Comparison of ENCODE assay signal across 15 cellular contexts in genomic region chr19:36939153-36939552, GRCh38. TPM values are rescaled to one million over a fixed set of nuclear protein-coding genes. Genes with fewer than 3 reads are reported as not detected.
DNase-seq lines count a peak whose midpoint lies in the region; ATAC-seq, FAIRE-seq and TF ChIP-seq lines count a peak whose summit lies in the region.
"Had no signal": no experiment of that assay in that cellular context is flagged by ENCODE, and none has a peak within 500 bp of the region (broad histone marks: within the 10 kb centered on the region; RNA-seq: fewer than 3 reads in every experiment).

No MANE protein-coding gene starts in this region.

- H2BK5ac ChIP-seq in H1 (ENCODE audit: low read depth, low read length), result no peak overlapping the region

- 0 out of 2 replicates have a peak, but pooled peaks cover 2% of the 10 kb centered on the region for H3K79me2 ChIP-seq in DND-41 (ENCODE audit: insufficient read depth, low read length)
- H3K79me2 ChIP-seq in OCI-LY1 (ENCODE audit: insufficient read depth, low read length), result no peaks in the 10 kb centered on the region
- no peaks in the 10 kb centered on the region for H3K79me2 ChIP-seq in H1 (ENCODE audit: control insufficient read depth in 1 of 2, insufficient read depth in 2 of 2, low read length in 2 of 2)

- in situ Hi-C loops in HAP-1 (cut with MboI; ENCODE audit: low sequenced_read_pairs), result no loop called here

- H4K91ac ChIP-seq in H1 (replicated peaks; ENCODE audit: insufficient read length, low read length), result no peak overlapping the region

- FAIRE-seq in H1 (lab: Jason Lieb, UNC), result no peak
- FAIRE-seq: GM12878 had no signal

- peak; percentile 44 for TF ChIP-seq CTCF in DND-41 (IDR thresholded peaks at IDR 0.05; ENCODE audit: borderline replicate concordance, extremely low read depth, low read length, poor library complexity, severe bottlenecking)
- peak; percentile 48; the same call in 1 of the 2 replicates for TF ChIP-seq CTCF in OCI-LY1 (IDR thresholded peaks at IDR 0.05; ENCODE audit: low read length)
- TF ChIP-seq CTCF in H1 (IDR thresholded peaks at IDR 0.05; ENCODE audit: control extremely low read depth in 1 of 3, insufficient read depth in 1 of 3, low read depth in 1 of 3, low read length in 3 of 3), result peak in 1 of 3 experiments; percentile 10; a peak in 1 of 4 replicates

- no peaks in the 10 kb centered on the region for H3K27me3 ChIP-seq in DND-41 (ENCODE audit: insufficient read depth, low read length, poor library complexity)
- no peaks in the 10 kb centered on the region for H3K27me3 ChIP-seq in OCI-LY1 (ENCODE audit: insufficient read depth, low read length)
- H3K27me3 ChIP-seq in H1 (replicated peaks in 1 of 4; ENCODE audit: control insufficient read depth in 3 of 4, extremely low read depth in 1 of 4, insufficient read depth in 3 of 4, low read length in 3 of 4), result no peaks in the 10 kb centered on the region
- H3K27me3 ChIP-seq in HAP-1 (ENCODE audit: low read depth), result no peaks in the 10 kb centered on the region
- H3K27me3 ChIP-seq: suprapubic skin had no signal

- H2BK15ac ChIP-seq in H1 (ENCODE audit: low read length), result no peak overlapping the region

- no peaks in the 10 kb centered on the region for H3K9me3 ChIP-seq in DND-41 (ENCODE audit: insufficient read depth, low read length, severe bottlenecking)
- H3K9me3 ChIP-seq in OCI-LY1 (ENCODE audit: low read length), result no peaks in the 10 kb centered on the region; the same call in 1 of the 2 replicates
- peaks cover 6 to 34% of the 10 kb centered on the region in 2 experiments for H3K9me3 ChIP-seq in H1 (ENCODE audit: insufficient read depth in 2 of 2, low read depth in 1 of 2, low read length in 1 of 2)
- H3K9me3 ChIP-seq in HAP-1, result 0 out of 2 replicates have a peak, but pooled peaks cover 3% of the 10 kb centered on the region

- H3K4me1 ChIP-seq in DND-41 (ENCODE audit: insufficient read depth, low read length), result no peaks in the 10 kb centered on the region
- H3K4me1 ChIP-seq in OCI-LY1 (ENCODE audit: insufficient read depth, low read length, severe bottlenecking), result no peaks in the 10 kb centered on the region
- no peaks in the 10 kb centered on the region for H3K4me1 ChIP-seq in H1 (replicated peaks in 1 of 4; ENCODE audit: control insufficient read depth in 3 of 4, insufficient read depth in 4 of 4, low read length in 3 of 4)
- H3K4me1 ChIP-seq in HAP-1, result no peaks in the 10 kb centered on the region
- H3K4me1 ChIP-seq: suprapubic skin had no signal

- POLR2A ChIA-PET in H1 (lab: Charles Lee; ENCODE audit: partially characterized antibody), result no interaction called here

- no peak overlapping the region for H3K4me3 ChIP-seq in DND-41 (ENCODE audit: low read depth in 1 of 2, low read length in 2 of 2)
- no peak overlapping the region for H3K4me3 ChIP-seq in OCI-LY1 (ENCODE audit: low read depth, low read length, poor library complexity, severe bottlenecking)
- no peak overlapping the region for H3K4me3 ChIP-seq in H1 (ENCODE audit: extremely low read depth in 1 of 4, insufficient read depth in 2 of 4, low read depth in 3 of 4, low read length in 4 of 4)
- no peak overlapping the region for H3K4me3 ChIP-seq in HAP-1
- H3K4me3 ChIP-seq: GM12878, suprapubic skin had no signal

- H3K56ac ChIP-seq in H1 (replicated peaks; ENCODE audit: insufficient read length, low read depth, low read length), result no peak overlapping the region

- CTCF ChIA-PET in H1 (lab: Charles Lee; ENCODE audit: partially characterized antibody), result no interaction called here

- H3K9me2 ChIP-seq in OCI-LY1 (ENCODE audit: low read depth, low read length), result no peaks in the 10 kb centered on the region

- no peak overlapping the region for H4K5ac ChIP-seq in H1 (ENCODE audit: insufficient read length, low read depth, low read length)

- TF ChIP-seq EP300 in H1 (IDR thresholded peaks at IDR 0.05; ENCODE audit: borderline replicate concordance in 1 of 2, low read depth in 2 of 2, low read length in 2 of 2), result no peak

- no peaks in the 10 kb centered on the region for H3K23me2 ChIP-seq in H1 (ENCODE audit: low read depth, low read length)

- ATAC-seq in DND-41 (ENCODE audit: insufficient read depth, low read depth) (no peak), HG03354 (IDR thresholded peaks at IDR 0.05; ENCODE audit: poor library complexity, severe bottlenecking, unreplicated experiment) (no peak)
- ATAC-seq: activated CD4-positive, alpha-beta T cell treated with anti-CD3 and anti-CD28 coated beads for 36 hours; GM12878; left lobe of liver; naive thymus-derived CD8-positive, alpha-beta T cell had no signal

- no peak for TF ChIP-seq POLR2A in H1 (IDR thresholded peaks at IDR 0.05; ENCODE audit: control extremely low read depth in 1 of 2, low read depth in 2 of 2, low read length in 2 of 2)

- no peak overlapping the region for H2AFZ ChIP-seq in DND-41 (ENCODE audit: low read depth, low read length)
- no peak overlapping the region for H2AFZ ChIP-seq in OCI-LY1 (ENCODE audit: low read length)
- H2AFZ ChIP-seq in H1 (ENCODE audit: low read length), result no peak overlapping the region

- no peak overlapping the region for H3K4ac ChIP-seq in H1 (replicated peaks; ENCODE audit: insufficient read length, low read depth, low read length)

- no peak overlapping the region for H2AK5ac ChIP-seq in H1 (ENCODE audit: low read depth, low read length)

- H3K9ac ChIP-seq in DND-41 (ENCODE audit: low read depth, low read length) (no peak overlapping the region), OCI-LY1 (ENCODE audit: low read length) (no peak overlapping the region), H1 (replicated peaks in 1 of 4; ENCODE audit: extremely low read depth in 1 of 4, low read depth in 3 of 4, low read length in 3 of 4) (no peak overlapping the region)

- no peak overlapping the region for H3K14ac ChIP-seq in H1 (ENCODE audit: insufficient read length)

- H3K36me3 ChIP-seq in DND-41 (ENCODE audit: insufficient read depth, low read length) (peaks cover 63% of the 10 kb centered on the region), OCI-LY1 (ENCODE audit: insufficient read depth, low read length) (no peaks in the 10 kb centered on the region), H1 (ENCODE audit: control insufficient read depth in 2 of 4, insufficient read depth in 4 of 4, low read length in 3 of 4) (peaks cover 0 to 12% (median 5%) of the 10 kb centered on the region in 4 experiments; a peak in 5 of 8 replicates), HAP-1 (replicated peaks) (no peaks in the 10 kb centered on the region)

- H2BK20ac ChIP-seq in H1 (ENCODE audit: low read length), result no peak overlapping the region

- DNase-seq in AG08395 (ENCODE audit: low spot score), result peak; percentile 2
- DNase-seq in DND-41, result no peak
- no peak for DNase-seq in H1 (ENCODE audit: low read depth in 1 of 2, low spot score in 2 of 2)
- DNase-seq in activated effector memory CD4-positive, alpha-beta T cell treated with anti-CD3 and anti-CD28 coated beads, Interleukin-2, amount 50 U/mL, for 16 hours, result no peak
- no peak for DNase-seq in HAP-1 (ENCODE audit: low spot score in 2 of 2)
- no peak for DNase-seq in NOMO-1 (lab: John Stamatoyannopoulos, UW; ENCODE audit: unreplicated experiment in 2 of 2)
- DNase-seq: activated CD4-positive, alpha-beta T cell treated with anti-CD3 and anti-CD28 coated beads for 36 hours; cerebellar nuclear complex; EL; naive thymus-derived CD8-positive, alpha-beta T cell had no signal

- no peak overlapping the region for H3K23ac ChIP-seq in H1 (ENCODE audit: insufficient read length)

- H3K4me2 ChIP-seq in DND-41 (ENCODE audit: insufficient read depth, low read length), result no peak overlapping the region
- no peak overlapping the region for H3K4me2 ChIP-seq in OCI-LY1 (ENCODE audit: low read length)
- no peak overlapping the region for H3K4me2 ChIP-seq in H1 (ENCODE audit: insufficient read depth in 1 of 2, low read depth in 2 of 2, low read length in 2 of 2)

- no peak overlapping the region for H4K8ac ChIP-seq in H1 (ENCODE audit: extremely low read depth, insufficient read depth, low read length)

- no peak overlapping the region for H3K18ac ChIP-seq in H1 (ENCODE audit: extremely low read depth, low read length)

- H2BK120ac ChIP-seq in H1 (replicated peaks; ENCODE audit: low read depth, low read length), result no peak overlapping the region

- peak; percentile 8 to 21; a peak in 2 of 4 replicates for TF ChIP-seq RAD21 in H1 (IDR thresholded peaks at IDR 0.05 in 1 of 2, conservative IDR thresholded peaks at IDR 0.05 in 1 of 2; ENCODE audit: low read depth in 2 of 2, low read length in 2 of 2)

- H3K27ac ChIP-seq in DND-41 (ENCODE audit: low read length) (no peak overlapping the region), OCI-LY1 (ENCODE audit: low read depth, low read length, poor library complexity, severe bottlenecking) (no peak overlapping the region), H1 (ENCODE audit: low read depth, low read length) (no peak overlapping the region)
- H3K27ac ChIP-seq: suprapubic skin had no signal

- H3F3A ChIP-seq in OCI-LY1 (ENCODE audit: insufficient read depth, low read length), result no peaks in the 10 kb centered on the region

- H4K20me1 ChIP-seq in DND-41 (ENCODE audit: insufficient read depth, low read length) (no peaks in the 10 kb centered on the region), OCI-LY1 (ENCODE audit: insufficient read depth, low read length) (no peaks in the 10 kb centered on the region), H1 (replicated peaks in 1 of 2; ENCODE audit: control insufficient read depth in 1 of 2, insufficient read depth in 2 of 2, low read length in 2 of 2) (no peaks in the 10 kb centered on the region)

- H2BK12ac ChIP-seq in H1 (ENCODE audit: low read depth, low read length), result no peak overlapping the region

- H3K79me1 ChIP-seq in H1 (ENCODE audit: low read depth, low read length), result no peaks in the 10 kb centered on the region

RNA-seq across cellular contexts. Expression of gene ZNF568, which starts 23.0 kb away (rescaled TPM):
- 2.4 and 2.7 TPM in 2 replicates for total RNA-seq in H1 (2021; fragmentation: NEBNext Ultra II Directional; extraction: Animal tissue kit (Norgen Biotek cat#: 25700))
- 1.4 and 1.6 TPM in 2 replicates for polyA plus RNA-seq in H1 (2011; rRNA removed)
- polyA plus RNA-seq in H1 (2011; cell fraction: cytosol; rRNA removed), result 1.8 TPM
- polyA plus RNA-seq in H1 (2011; cell fraction: nucleus; rRNA removed), result 2.6 TPM
- 3.6 to 4.3 TPM (median 3.7 TPM) in 4 replicates for polyA plus RNA-seq in H1 (2012, experiment 1 of 2)
- 0.79 TPM for polyA plus RNA-seq in H1 (2012, experiment 2 of 2)
- 3.0 TPM for polyA plus RNA-seq in H1 (2013, experiment 1 of 2)
- 2.7 TPM for polyA plus RNA-seq in H1 (2013, experiment 2 of 2)
- 4.2 and 4.4 TPM in 2 replicates for polyA minus RNA-seq in H1 (2011; rRNA and poly(A)+ RNA removed)
- polyA minus RNA-seq in H1 (2011; cell fraction: cytosol; rRNA and poly(A)+ RNA removed), result 3.3 TPM
- 16.0 TPM for polyA minus RNA-seq in H1 (2011; cell fraction: nucleus; rRNA and poly(A)+ RNA removed)

RNA-seq across cellular contexts. Expression of gene ZNF829, which starts 23.1 kb away (rescaled TPM):
- 2.3 and 3.3 TPM in 2 replicates for total RNA-seq in H1 (2021; fragmentation: NEBNext Ultra II Directional; extraction: Animal tissue kit (Norgen Biotek cat#: 25700))
- polyA plus RNA-seq in H1 (2011; rRNA removed), result 0.97 and 1.3 TPM in 2 replicates
- polyA plus RNA-seq in H1 (2011; cell fraction: cytosol; rRNA removed), result 1.4 TPM
- polyA plus RNA-seq in H1 (2011; cell fraction: nucleus; rRNA removed), result 1.6 TPM
- polyA plus RNA-seq in H1 (2012, experiment 1 of 2), result 1.5 to 3.0 TPM (median 2.2 TPM) in 4 replicates
- 0.10 TPM for polyA plus RNA-seq in H1 (2012, experiment 2 of 2)
- 6.3 TPM for polyA plus RNA-seq in H1 (2013, experiment 1 of 2)
- polyA plus RNA-seq in H1 (2013, experiment 2 of 2), result 5.5 TPM
- 4.0 and 5.4 TPM in 2 replicates for polyA minus RNA-seq in H1 (2011; rRNA and poly(A)+ RNA removed)
- 1.5 TPM for polyA minus RNA-seq in H1 (2011; cell fraction: cytosol; rRNA and poly(A)+ RNA removed)
- polyA minus RNA-seq in H1 (2011; cell fraction: nucleus; rRNA and poly(A)+ RNA removed), result 9.6 TPM
